Comparison of ENCODE assay signal across 26 cellular contexts in the genomic region with DNA sequence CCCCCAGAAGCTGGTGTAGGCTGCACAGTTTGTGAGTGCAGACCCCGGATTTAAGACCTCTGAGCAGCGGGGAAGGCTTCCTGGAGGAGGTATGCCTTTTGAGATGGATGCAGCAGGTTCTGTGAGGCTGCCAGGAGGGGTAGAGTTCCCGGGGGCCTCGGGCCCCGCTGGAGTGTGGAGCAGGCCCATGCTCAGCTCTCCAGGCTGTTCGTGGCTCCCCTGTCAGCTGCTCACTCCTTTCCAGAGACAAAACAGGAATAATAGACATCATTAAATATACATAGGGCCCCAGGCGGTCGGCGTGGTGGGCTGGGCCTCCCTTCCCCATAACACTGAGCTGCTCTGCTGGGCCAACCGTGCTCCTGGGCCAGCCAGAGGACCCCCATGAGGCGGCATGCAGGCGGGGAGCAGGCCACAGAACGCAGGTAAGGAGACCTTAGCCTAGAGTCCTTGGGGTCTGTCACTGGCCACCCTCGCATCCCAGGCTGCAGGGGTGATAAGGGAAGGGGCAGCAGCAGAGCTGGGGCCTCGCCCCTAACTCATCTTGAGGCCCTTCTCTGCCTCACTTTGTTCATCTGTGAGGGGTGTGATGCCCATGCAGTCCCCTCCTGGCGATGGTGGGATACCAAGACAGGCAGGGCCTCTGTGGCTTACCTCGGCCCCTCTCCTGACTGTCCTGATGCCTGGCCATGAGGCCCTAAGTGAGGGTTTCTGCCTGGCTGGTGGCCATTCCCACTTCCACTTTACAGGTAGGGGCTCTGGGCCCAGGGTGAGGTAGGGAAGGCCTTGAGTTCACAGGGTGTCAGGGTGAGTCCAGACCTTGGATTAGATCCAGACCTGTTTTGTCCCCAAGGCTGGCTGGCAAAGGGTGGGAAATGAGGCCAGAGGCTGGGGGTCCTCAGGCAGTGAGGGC. TPM values are rescaled to one million over a fixed set of nuclear protein-coding genes. Genes with fewer than 3 reads are reported as not detected.
DNase-seq lines count a peak whose midpoint lies in the region; ATAC-seq and TF ChIP-seq lines count a peak whose summit lies in the region.
"Had no signal": no experiment of that assay in that cellular context is flagged by ENCODE, and none has a peak within 500 bp of the region (broad histone marks: within the 10 kb centered on the region; RNA-seq: fewer than 3 reads in every experiment).

A gene with protein sequence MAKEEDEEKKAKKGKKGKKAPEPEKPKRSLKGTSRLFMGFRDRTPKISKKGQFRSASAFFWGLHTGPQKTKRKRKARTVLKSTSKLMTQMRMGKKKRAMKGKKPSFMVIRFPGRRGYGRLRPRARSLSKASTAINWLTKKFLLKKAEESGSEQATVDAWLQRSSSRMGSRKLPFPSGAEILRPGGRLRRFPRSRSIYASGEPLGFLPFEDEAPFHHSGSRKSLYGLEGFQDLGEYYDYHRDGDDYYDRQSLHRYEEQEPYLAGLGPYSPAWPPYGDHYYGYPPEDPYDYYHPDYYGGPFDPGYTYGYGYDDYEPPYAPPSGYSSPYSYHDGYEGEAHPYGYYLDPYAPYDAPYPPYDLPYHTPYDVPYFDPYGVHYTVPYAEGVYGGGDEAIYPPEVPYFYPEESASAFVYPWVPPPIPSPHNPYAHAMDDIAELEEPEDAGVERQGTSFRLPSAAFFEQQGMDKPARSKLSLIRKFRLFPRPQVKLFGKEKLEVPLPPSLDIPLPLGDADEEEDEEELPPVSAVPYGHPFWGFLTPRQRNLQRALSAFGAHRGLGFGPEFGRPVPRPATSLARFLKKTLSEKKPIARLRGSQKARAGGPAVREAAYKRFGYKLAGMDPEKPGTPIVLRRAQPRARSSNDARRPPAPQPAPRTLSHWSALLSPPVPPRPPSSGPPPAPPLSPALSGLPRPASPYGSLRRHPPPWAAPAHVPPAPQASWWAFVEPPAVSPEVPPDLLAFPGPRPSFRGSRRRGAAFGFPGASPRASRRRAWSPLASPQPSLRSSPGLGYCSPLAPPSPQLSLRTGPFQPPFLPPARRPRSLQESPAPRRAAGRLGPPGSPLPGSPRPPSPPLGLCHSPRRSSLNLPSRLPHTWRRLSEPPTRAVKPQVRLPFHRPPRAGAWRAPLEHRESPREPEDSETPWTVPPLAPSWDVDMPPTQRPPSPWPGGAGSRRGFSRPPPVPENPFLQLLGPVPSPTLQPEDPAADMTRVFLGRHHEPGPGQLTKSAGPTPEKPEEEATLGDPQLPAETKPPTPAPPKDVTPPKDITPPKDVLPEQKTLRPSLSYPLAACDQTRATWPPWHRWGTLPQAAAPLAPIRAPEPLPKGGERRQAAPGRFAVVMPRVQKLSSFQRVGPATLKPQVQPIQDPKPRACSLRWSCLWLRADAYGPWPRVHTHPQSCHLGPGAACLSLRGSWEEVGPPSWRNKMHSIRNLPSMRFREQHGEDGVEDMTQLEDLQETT (N-terminal part only) (plus strand): TSS at position 357 of the 913 bp plus-strand sequence. CDS start 10,045 bp downstream, outside the sequence.

- no peaks in the 10 kb centered on the region for H3K4me1 Mint-ChIP-seq in activated naive CD8-positive, alpha-beta T cell (ENCODE audit: low read depth)
- no peaks in the 10 kb centered on the region for H3K4me1 Mint-ChIP-seq in activated naive CD8-positive, alpha-beta T cell treated with anti-CD3 and anti-CD28 coated beads, Interleukin-2, amount 50 U/mL, for 24 hours
- H3K4me1 Mint-ChIP-seq in stimulated activated effector memory CD8-positive, alpha-beta T cell treated with anti-CD3 and anti-CD28 coated beads, Interleukin-12 subunit alpha, Interleukin-12 subunit beta, amount 100 ng/mL, for 72 hours, result no peaks in the 10 kb centered on the region
- H3K4me1 Mint-ChIP-seq: CD14-positive monocyte had no signal

- H3K4me1 ChIP-seq in HUES6 (ENCODE audit: control insufficient read depth, insufficient read depth, low read length) (peaks cover 8% of the 10 kb centered on the region; the same call in 1 of the 2 replicates), psoas muscle (no peaks in the 10 kb centered on the region)
- H3K4me1 ChIP-seq: breast epithelium, SJSA1, vagina had no signal

- H3K27me3 ChIP-seq in HUES6 (ENCODE audit: control insufficient read depth, insufficient read depth, low read length), result no peaks in the 10 kb centered on the region
- H3K27me3 ChIP-seq in dorsolateral prefrontal cortex, result no peaks in the 10 kb centered on the region
- H3K27me3 ChIP-seq in psoas muscle (ENCODE audit: insufficient read depth in 3 of 3, low read length in 2 of 3), result no peaks in the 10 kb centered on the region
- H3K27me3 ChIP-seq: breast epithelium, ovary, SJSA1, vagina had no signal

- H3K27me3 Mint-ChIP-seq in activated naive CD8-positive, alpha-beta T cell, result no peaks in the 10 kb centered on the region
- H3K27me3 Mint-ChIP-seq in activated naive CD8-positive, alpha-beta T cell treated with anti-CD3 and anti-CD28 coated beads, Interleukin-2, amount 50 U/mL, for 24 hours, result no peaks in the 10 kb centered on the region
- H3K27me3 Mint-ChIP-seq: activated CD8-positive, alpha-beta memory T cell treated with anti-CD3 and anti-CD28 coated beads, Interleukin-2, amount 10 ng/mL, durations not matched to agents 7 days and 5 days had no signal

- intact Hi-C loops in dorsolateral prefrontal cortex (cut with DNase I) (no loop called here), psoas muscle (cut with DNase I) (no loop called here)

- no peaks in the 10 kb centered on the region for H3K9me3 Mint-ChIP-seq in activated naive CD8-positive, alpha-beta T cell (ENCODE audit: low read depth)
- H3K9me3 Mint-ChIP-seq in activated naive CD8-positive, alpha-beta T cell treated with anti-CD3 and anti-CD28 coated beads, Interleukin-2, amount 50 U/mL, for 24 hours, result no peaks in the 10 kb centered on the region
- H3K9me3 Mint-ChIP-seq in stimulated activated effector memory CD8-positive, alpha-beta T cell treated with anti-CD3 and anti-CD28 coated beads, Interleukin-12 subunit alpha, Interleukin-12 subunit beta, amount 100 ng/mL, for 72 hours, result no peaks in the 10 kb centered on the region
- H3K9me3 Mint-ChIP-seq: activated T-helper 1 cell treated with anti-CD3 and anti-CD28 coated beads, Interleukin-12 subunit alpha, Interleukin-12 subunit beta, Interleukin-2, Interleukin-4 antibody, amounts not matched to agents 30 ng/mL and 10 ng/mL and 1 ng/mL, durations not matched to agents 14 hours and 24 hours and 36 hours; CD14-positive monocyte; T-helper 1 cell treated with Interleukin-12 subunit alpha and Interleukin-12 subunit beta and Interleukin-4 antibody, amounts not matched to agents 30 μg/mL and 1 μg/mL, for 36 hours had no signal

- H3K27ac Mint-ChIP-seq in activated naive CD8-positive, alpha-beta T cell, result peak within 1 kb of the TSS; percentile 46
- no peak within 1 kb of the TSS for H3K27ac Mint-ChIP-seq in activated naive CD8-positive, alpha-beta T cell treated with anti-CD3 and anti-CD28 coated beads, Interleukin-2, amount 50 U/mL, for 24 hours
- peak within 1 kb of the TSS; percentile 70 for H3K27ac Mint-ChIP-seq in stimulated activated effector memory CD8-positive, alpha-beta T cell treated with anti-CD3 and anti-CD28 coated beads, Interleukin-12 subunit alpha, Interleukin-12 subunit beta, amount 100 ng/mL, for 72 hours
- H3K27ac Mint-ChIP-seq: activated CD8-positive, alpha-beta memory T cell treated with anti-CD3 and anti-CD28 coated beads, Interleukin-2, amount 10 ng/mL, durations not matched to agents 7 days and 5 days; activated T-helper 1 cell treated with anti-CD3 and anti-CD28 coated beads, Interleukin-12 subunit alpha, Interleukin-12 subunit beta, Interleukin-2, Interleukin-4 antibody, amounts not matched to agents 30 ng/mL and 10 ng/mL and 1 ng/mL, durations not matched to agents 14 hours and 24 hours and 36 hours; T-helper 1 cell treated with Interleukin-12 subunit alpha and Interleukin-12 subunit beta and Interleukin-4 antibody, amounts not matched to agents 30 μg/mL and 1 μg/mL, for 36 hours had no signal

- peak within 1 kb of the TSS; percentile 24 for H3K9ac ChIP-seq in HUES6 (ENCODE audit: low read length)

- 77 to 78% (median 77%) methylated on average over 17 of the region's 17 CpGs for WGBS in psoas muscle, 3 donors

- ATAC-seq in activated naive CD8-positive, alpha-beta T cell treated with anti-CD3 and anti-CD28 coated beads, Interleukin-2, amount 50 U/mL, for 24 hours, result no peak
- no peak for ATAC-seq in stimulated activated effector memory CD8-positive, alpha-beta T cell treated with anti-CD3 and anti-CD28 coated beads, Interleukin-12 subunit alpha, Interleukin-12 subunit beta, amount 100 ng/mL, for 72 hours
- ATAC-seq in psoas muscle (no peak), HG03097 (IDR thresholded peaks at IDR 0.05; ENCODE audit: low FRiP score, unreplicated experiment) (no peak), GM21717 (IDR thresholded peaks at IDR 0.05; ENCODE audit: unreplicated experiment) (no peak)
- ATAC-seq: activated CD8-positive, alpha-beta memory T cell treated with anti-CD3 and anti-CD28 coated beads, Interleukin-2, amount 10 ng/mL, durations not matched to agents 7 days and 5 days had no signal

- H3K4me3 ChIP-seq in HUES6 (ENCODE audit: low read depth, low read length) (no peak within 1 kb of the TSS), dorsolateral prefrontal cortex (no peak within 1 kb of the TSS), psoas muscle (no peak within 1 kb of the TSS)
- H3K4me3 ChIP-seq: breast epithelium, coronary artery, ovary, SJSA1, thoracic aorta, vagina had no signal

- no peak within 1 kb of the TSS for H3K4me3 Mint-ChIP-seq in activated naive CD8-positive, alpha-beta T cell
- no peak within 1 kb of the TSS for H3K4me3 Mint-ChIP-seq in activated naive CD8-positive, alpha-beta T cell treated with anti-CD3 and anti-CD28 coated beads, Interleukin-2, amount 50 U/mL, for 24 hours
- no peak within 1 kb of the TSS for H3K4me3 Mint-ChIP-seq in stimulated activated effector memory CD8-positive, alpha-beta T cell treated with anti-CD3 and anti-CD28 coated beads, Interleukin-12 subunit alpha, Interleukin-12 subunit beta, amount 100 ng/mL, for 72 hours
- H3K4me3 Mint-ChIP-seq: activated CD8-positive, alpha-beta memory T cell treated with anti-CD3 and anti-CD28 coated beads, Interleukin-2, amount 10 ng/mL, durations not matched to agents 7 days and 5 days; activated T-helper 1 cell treated with anti-CD3 and anti-CD28 coated beads, Interleukin-12 subunit alpha, Interleukin-12 subunit beta, Interleukin-2, Interleukin-4 antibody, amounts not matched to agents 30 ng/mL and 10 ng/mL and 1 ng/mL, durations not matched to agents 14 hours and 24 hours and 36 hours; CD14-positive monocyte; T-helper 1 cell treated with Interleukin-12 subunit alpha and Interleukin-12 subunit beta and Interleukin-4 antibody, amounts not matched to agents 30 μg/mL and 1 μg/mL, for 36 hours had no signal

- no peak for TF ChIP-seq CTCF in dorsolateral prefrontal cortex (IDR thresholded peaks at IDR 0.05 in 54 of 56, conservative IDR thresholded peaks at IDR 0.05 in 2 of 56; ENCODE audit: low read depth in 1 of 56, partially characterized antibody in 56 of 56)
- no peak for TF ChIP-seq CTCF in psoas muscle (IDR thresholded peaks at IDR 0.05)

- H3K36me3 ChIP-seq in HUES6 (ENCODE audit: control insufficient read depth, insufficient read depth, low read length) (peaks cover 37% of the 10 kb centered on the region), psoas muscle (ENCODE audit: insufficient read depth in 1 of 2, low read depth in 1 of 2) (peaks cover 0 to 40% of the 10 kb centered on the region in 2 donors)
- H3K36me3 ChIP-seq: breast epithelium, ovary had no signal

- no peak for DNase-seq in activated naive CD8-positive, alpha-beta T cell treated with anti-CD3 and anti-CD28 coated beads, Interleukin-2, amount 50 U/mL, for 24 hours
- no peak for DNase-seq in dorsolateral prefrontal cortex
- DNase-seq in stimulated activated effector memory CD8-positive, alpha-beta T cell treated with anti-CD3 and anti-CD28 coated beads, Interleukin-12 subunit alpha, Interleukin-12 subunit beta, amount 100 ng/mL, for 72 hours (ENCODE audit: low spot score in 2 of 2), result no peak
- DNase-seq in psoas muscle, result no peak
- DNase-seq: ACHN; activated CD4-positive, alpha-beta T cell treated with anti-CD3 and anti-CD28 coated beads for 4 hours; activated CD8-positive, alpha-beta memory T cell treated with anti-CD3 and anti-CD28 coated beads, Interleukin-2, amount 10 ng/mL, durations not matched to agents 7 days and 5 days; kidney glomerular epithelial cell; mammary epithelial cell; NCI-H187 treated with DMSO at 0.1 percent for 48 hours; NCI-H2227 treated with DMSO at 0.1 percent for 48 hours; NCI-H774; ovary; stimulated activated naive CD4-positive, alpha-beta T cell had no signal

- no peaks in the 10 kb centered on the region for H3K9me3 ChIP-seq in HUES6 (ENCODE audit: control insufficient read depth, insufficient read depth, low read depth, low read length)
- no peaks in the 10 kb centered on the region for H3K9me3 ChIP-seq in psoas muscle
- H3K9me3 ChIP-seq: breast epithelium, ovary, SJSA1, thoracic aorta, vagina had no signal

- H3K27ac ChIP-seq in HUES6 (ENCODE audit: low read depth, low read length) (no peak within 1 kb of the TSS), dorsolateral prefrontal cortex (peak within 1 kb of the TSS in 6 of 59 donors; percentile 5 to 53 (median 26)), psoas muscle (no peak within 1 kb of the TSS)
- H3K27ac ChIP-seq: breast epithelium, coronary artery, ovary, SJSA1, thoracic aorta, vagina had no signal

- H3K36me3 Mint-ChIP-seq in activated naive CD8-positive, alpha-beta T cell, result no peaks in the 10 kb centered on the region
- peaks cover 3% of the 10 kb centered on the region for H3K36me3 Mint-ChIP-seq in activated naive CD8-positive, alpha-beta T cell treated with anti-CD3 and anti-CD28 coated beads, Interleukin-2, amount 50 U/mL, for 24 hours (ENCODE audit: low read depth)
- H3K36me3 Mint-ChIP-seq in stimulated activated effector memory CD8-positive, alpha-beta T cell treated with anti-CD3 and anti-CD28 coated beads, Interleukin-12 subunit alpha, Interleukin-12 subunit beta, amount 100 ng/mL, for 72 hours, result peaks cover 10% of the 10 kb centered on the region

RNA-seq across cellular contexts. Expression of the gene that starts here (rescaled TPM):
- total RNA-seq in dorsolateral prefrontal cortex (10 to 100 TPM in 94 of 120 experiments, 1 to 10 TPM in 26; 4.0 to 22.9 (median 13.0) TPM), psoas muscle (under 1 TPM; 0.15 to 0.76 (median 0.44) TPM)
- under 1 TPM; 0.10 to 0.44 (median 0.17) TPM for polyA plus RNA-seq in psoas muscle
- total RNA-seq: SJSA1 had no signal
